16 cellular contexts compared by ENCODE assay signal in genomic region chr1:31730336-31731048, GRCh38. TPM values are rescaled to one million over a fixed set of nuclear protein-coding genes. Genes with fewer than 3 reads are reported as not detected.
DNase-seq lines count a peak whose midpoint lies in the region; ATAC-seq, FAIRE-seq and TF ChIP-seq lines count a peak whose summit lies in the region.
"Had no signal": no experiment of that assay in that cellular context is flagged by ENCODE, and none has a peak within 500 bp of the region (broad histone marks: within the 10 kb centered on the region; RNA-seq: fewer than 3 reads in every experiment).

No MANE protein-coding gene starts in this region.

- TF ChIP-seq RAD21 in K562 (CRISPR knock-in tag; conservative IDR thresholded peaks at IDR 0.05 in 1 of 2, IDR thresholded peaks at IDR 0.05 in 1 of 2): no peak

- intact Hi-C loops in left ventricle myocardium superior (cut with micrococcal nuclease): no loop called here
- intact Hi-C loops in left cardiac atrium (cut with DNase I): no loop called here
- intact Hi-C loops in K562 (cut with micrococcal nuclease): no loop called here

- CTCF ChIA-PET in K562 (lab: Yijun Ruan, JAX; ENCODE audit: low intra/inter-chr PET ratio): no interaction called here

- no peaks in the 10 kb centered on the region for H3K36me3 ChIP-seq in K562 (ENCODE audit: control insufficient read depth, insufficient read depth, low read length)

- no peak for TF ChIP-seq POLR2A in K562 (conservative IDR thresholded peaks at IDR 0.05)

- no peak overlapping the region for H3K4me2 ChIP-seq in K562 (ENCODE audit: insufficient read depth, low read length)

- H2AFZ ChIP-seq in K562 (ENCODE audit: low read depth, low read length): no peak overlapping the region

- H4K20me1 ChIP-seq in K562 (replicated peaks; ENCODE audit: control insufficient read depth, insufficient read depth, low read length): peaks cover 25% of the 10 kb centered on the region

- no peak for TF ChIP-seq CTCF in K562 (IDR thresholded peaks at IDR 0.05 in 2 of 3, conservative IDR thresholded peaks at IDR 0.05 in 1 of 3; ENCODE audit: insufficient read depth in 2 of 3, low read depth in 1 of 3, low read length in 3 of 3)
- TF ChIP-seq CTCF in epithelial cell of esophagus (IDR thresholded peaks at IDR 0.05; ENCODE audit: insufficient read depth, low read depth, low read length, missing control alignments): no peak

- no peak for ATAC-seq in left ventricle myocardium superior
- ATAC-seq in left cardiac atrium: no peak
- ATAC-seq in K562: peak; percentile 22; the same call in 2 of the 3 replicates
- no peak for ATAC-seq in GM18909 (IDR thresholded peaks at IDR 0.05; ENCODE audit: poor library complexity, unreplicated experiment)
- ATAC-seq: HCT116 had no signal

- in situ Hi-C loops in K562 (cut with MboI): no loop called here

- POLR2A ChIA-PET in K562 (lab: Yijun Ruan, JAX): no interaction called here

- H3K9ac ChIP-seq in K562 (ENCODE audit: insufficient read depth in 1 of 2, low read depth in 2 of 2, low read length in 2 of 2): no peak overlapping the region

- no peak for TF ChIP-seq EP300 in K562 (IDR thresholded peaks at IDR 0.05; ENCODE audit: low read length)

- H3K27me3 ChIP-seq in K562 (ENCODE audit: control insufficient read depth in 2 of 2, insufficient read depth in 2 of 2, low read length in 2 of 2): peaks cover 77 to 95% of the 10 kb centered on the region in 2 experiments

- no peaks in the 10 kb centered on the region for H3K9me3 ChIP-seq in K562 (replicated peaks; ENCODE audit: control insufficient read depth, insufficient read depth, low read depth, low read length)

- H3K27ac ChIP-seq in K562 (ENCODE audit: extremely low read depth, low read depth, low read length) (no peak overlapping the region), temporal lobe (ENCODE audit: low read depth, low read length) (peak overlapping the region; percentile 17)

- peak; percentile 37 for FAIRE-seq in K562 (lab: Jason Lieb, UNC)

- peaks cover 0 to 28% of the 10 kb centered on the region in 2 experiments; a peak in 1 of 5 replicates for H3K4me1 ChIP-seq in K562 (replicated peaks in 1 of 2; ENCODE audit: control insufficient read depth in 2 of 2, insufficient read depth in 2 of 2, low read length in 2 of 2)

- no TSS peak for BruUV-seq in K562 (replicated peaks; lab: Mats Ljungman, UMichigan)

- 3% methylated on average over 24 of the region's 25 CpGs for WGBS in K562 (ENCODE audit: insufficient coverage, low coverage, missing lambda C conversion rate)

- H3K9me1 ChIP-seq in K562 (ENCODE audit: control insufficient read depth, insufficient read depth, low read length): no peaks in the 10 kb centered on the region

- H3K79me2 ChIP-seq in K562 (ENCODE audit: control insufficient read depth, insufficient read depth, low read length): no peaks in the 10 kb centered on the region

- DNase-seq in left ventricle myocardium superior (peak; percentile 18), left cardiac atrium (no peak), K562 (ENCODE audit: extremely low read depth in 1 of 4, low spot score in 3 of 4) (no peak), epithelial cell of esophagus (ENCODE audit: low read depth) (peak; percentile 62), NCI-H510A treated with DMSO at 0.1 percent for 48 hours (lab: John Stamatoyannopoulos, UW) (no peak), NCI-H2029 (lab: John Stamatoyannopoulos, UW) (no peak)
- DNase-seq: ACHN; C1 segment of cervical spinal cord; Calu3; CD4-positive, alpha-beta T cell; DMS 273 treated with DMSO at 0.1 percent for 48 hours; GOT3 had no signal

- H3K4me3 ChIP-seq in K562: no peak overlapping the region
- no peak overlapping the region for H3K4me3 ChIP-seq in epithelial cell of esophagus (ENCODE audit: low read length)

TF ChIP-seq in K562, 482 proteins besides CTCF, POLR2A, EP300 and RAD21:
- 0 out of 2 replicates have a peak, but pooled peaks have one; percentile 7 for TF ChIP-seq PKNOX1 (IDR thresholded peaks at IDR 0.05)
- TF ChIP-seq THRA (IDR thresholded peaks at IDR 0.05): no peak

RNA-seq across cellular contexts. Expression of gene COL16A1, which starts 26.7 kb away (rescaled TPM):
- total RNA-seq in left ventricle myocardium superior: 16.1 TPM
- total RNA-seq in left cardiac atrium: 10 to 100 TPM; 19.8 to 27.5 TPM
- 0.44 TPM in 1 of 2 replicates, not detected in the other for total RNA-seq in K562 (2011; cell fraction: chromatin; rRNA removed; ENCODE audit: low replicate concordance)
- total RNA-seq in K562 (2011; cell fraction: nucleolus; rRNA removed): 0.13 and 0.17 TPM in 2 replicates
- not detected in 2 replicates for total RNA-seq in K562 (2011; cell fraction: nucleoplasm; rRNA removed)
- total RNA-seq in K562 (2014; rRNA removed): 0.04 TPM in 1 of 2 replicates, not detected in the other
- not detected in 2 replicates for total RNA-seq in K562 (2014; rRNA removed; fragmentation: Illumina TruSeq; extraction: Trizol)
- 0.08 TPM in 1 of 2 replicates, not detected in the other for total RNA-seq in K562 (2015; rRNA removed; fragmentation: Illumina TruSeq; extraction: Trizol)
- total RNA-seq in K562 (2021): 0.54 and 0.60 TPM in 2 replicates
- 0.11 TPM in 1 of 2 replicates, not detected in the other for polyA plus RNA-seq in K562 (2011; rRNA removed)
- not detected in 2 replicates for polyA plus RNA-seq in K562 (2011; cell fraction: cytosol; rRNA removed)
- 0.31 and 0.36 TPM in 2 replicates for polyA plus RNA-seq in K562 (2011; cell fraction: nucleus; rRNA removed)
- 0.37 TPM in 1 of 2 replicates, not detected in the other for polyA plus RNA-seq in K562 (2012)
- polyA plus RNA-seq in K562 (2014; fragmentation: Illumina TruSeq; extraction: Trizol): not detected in 2 replicates
- not detected for polyA plus RNA-seq in K562 (2014; fragmentation: Nextera tagmentation; extraction: Ambion mirVana)
- 0.11 TPM in 1 of 2 replicates, not detected in the other for polyA plus RNA-seq in K562 (2014; rRNA removed)
- polyA minus RNA-seq in K562 (2011; rRNA and poly(A)+ RNA removed): not detected in 2 replicates
- polyA minus RNA-seq in K562 (2011; cell fraction: cytosol; rRNA and poly(A)+ RNA removed): not detected in 2 replicates
- polyA minus RNA-seq in K562 (2011; cell fraction: nucleus; rRNA and poly(A)+ RNA removed): not detected in 2 replicates
- total RNA-seq in temporal lobe: 10.3 TPM
- total RNA-seq: CD4-positive, alpha-beta T cell had no signal
- polyA plus RNA-seq: IgD-negative memory B cell had no signal

RNA-seq across cellular contexts. Expression of gene ADGRB2, which starts 33.6 kb away (rescaled TPM):
- total RNA-seq in left ventricle myocardium superior: 10.0 TPM
- total RNA-seq in left cardiac atrium: 10 to 100 TPM; 14.0 to 18.7 TPM
- total RNA-seq in K562 (2011; cell fraction: chromatin; rRNA removed; ENCODE audit: low replicate concordance): 0.42 and 2.8 TPM in 2 replicates
- total RNA-seq in K562 (2011; cell fraction: nucleolus; rRNA removed): 1.2 and 2.5 TPM in 2 replicates
- total RNA-seq in K562 (2011; cell fraction: nucleoplasm; rRNA removed): 0.31 and 0.44 TPM in 2 replicates
- total RNA-seq in K562 (2014; rRNA removed): 0.23 and 0.33 TPM in 2 replicates
- total RNA-seq in K562 (2014; rRNA removed; fragmentation: Illumina TruSeq; extraction: Trizol): 0.04 TPM in 1 of 2 replicates, not detected in the other
- total RNA-seq in K562 (2015; rRNA removed; fragmentation: Illumina TruSeq; extraction: Trizol): 0.22 and 0.23 TPM in 2 replicates
- total RNA-seq in K562 (2021): 0.22 and 0.34 TPM in 2 replicates
- 0.14 and 0.38 TPM in 2 replicates for polyA plus RNA-seq in K562 (2011; rRNA removed)
- polyA plus RNA-seq in K562 (2011; cell fraction: cytosol; rRNA removed): 0.27 and 0.35 TPM in 2 replicates
- polyA plus RNA-seq in K562 (2011; cell fraction: nucleus; rRNA removed): 2.0 and 3.4 TPM in 2 replicates
- polyA plus RNA-seq in K562 (2012): 0.17 and 0.54 TPM in 2 replicates
- 0.07 and 0.11 TPM in 2 replicates for polyA plus RNA-seq in K562 (2014; fragmentation: Illumina TruSeq; extraction: Trizol)
- not detected for polyA plus RNA-seq in K562 (2014; fragmentation: Nextera tagmentation; extraction: Ambion mirVana)
- polyA plus RNA-seq in K562 (2014; rRNA removed): 0.18 and 0.20 TPM in 2 replicates
- polyA minus RNA-seq in K562 (2011; rRNA and poly(A)+ RNA removed): 0.09 and 0.53 TPM in 2 replicates
- 1.2 TPM in 1 of 2 replicates, not detected in the other for polyA minus RNA-seq in K562 (2011; cell fraction: cytosol; rRNA and poly(A)+ RNA removed)
- 0.67 and 1.7 TPM in 2 replicates for polyA minus RNA-seq in K562 (2011; cell fraction: nucleus; rRNA and poly(A)+ RNA removed)
- 60.2 TPM for total RNA-seq in temporal lobe

Comparison
In these comparisons a context has a peak if more than half of its experiments do, and no peak if none do; other contexts are left out.
1. DNase-seq: peak in left ventricle myocardium superior (single experiment) and epithelial cell of esophagus (single experiment); none in left cardiac atrium (single experiment), K562 (0 of 4), NCI-H510A treated with DMSO at 0.1 percent for 48 hours (single experiment) and NCI-H2029 (single experiment).